ENCODE assay signal across 9 cellular contexts in the genomic region with DNA sequence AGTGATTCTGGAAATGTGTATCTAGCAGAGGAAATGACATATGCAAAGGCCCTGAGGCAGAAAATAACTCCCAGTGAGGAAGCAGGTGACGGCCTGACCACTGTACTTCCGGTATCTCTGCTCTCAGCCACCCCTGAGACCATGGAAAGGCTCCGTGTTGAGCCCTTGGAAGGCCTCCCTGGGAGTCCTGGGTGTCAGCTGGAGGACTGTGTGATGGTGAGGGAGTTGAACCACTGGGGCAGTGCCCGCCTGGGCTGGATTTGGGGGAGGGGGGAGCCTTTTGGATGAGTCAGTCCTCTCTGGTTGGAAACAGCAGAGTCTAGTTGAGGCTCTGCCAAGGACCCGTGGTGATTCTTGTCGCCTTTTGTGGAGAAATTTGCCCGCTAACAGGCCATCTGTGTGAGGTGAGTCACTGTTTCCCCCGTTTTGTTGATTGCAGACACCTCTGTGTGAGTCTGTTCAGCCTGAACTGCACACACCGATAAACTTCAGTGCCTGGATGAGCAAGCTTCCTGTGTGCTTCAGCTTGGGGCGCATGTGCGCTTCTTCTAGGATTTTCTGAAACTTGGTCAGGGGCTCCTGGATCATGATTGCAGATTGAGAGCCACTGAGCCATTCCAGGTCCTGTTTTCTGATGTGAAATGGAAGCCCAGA.
A peak's percentile ranks its signal among the peaks of the same experiment; 100 is the strongest.
DNase-seq lines count a peak whose midpoint lies in the region; FAIRE-seq and TF ChIP-seq lines count a peak whose summit lies in the region.
"Had no signal": no experiment of that assay in that cellular context is flagged by ENCODE, and none has a peak within 500 bp of the region (broad histone marks: within the 10 kb centered on the region; RNA-seq: fewer than 3 reads in every experiment).

No MANE protein-coding gene starts in this region.

- H3K4me3 Mint-ChIP-seq in HFFc6 (peak overlapping the region; percentile 29), neural crest cell (no peak overlapping the region)
- H3K4me3 Mint-ChIP-seq in activated CD4-positive, alpha-beta T cell treated with anti-CD3 and anti-CD28 coated beads, Interleukin-2, amount 10 ng/mL, durations not matched to agents 7 days and 5 days, result peak overlapping the region; percentile 84

- peak overlapping the region; percentile 37 for H3K27ac ChIP-seq in subcutaneous abdominal adipose tissue (ENCODE audit: low read depth, low read length)

- H3K27me3 ChIP-seq in subcutaneous abdominal adipose tissue (ENCODE audit: control insufficient read depth in 5 of 5, insufficient read depth in 4 of 5, low read length in 5 of 5), result no peaks in the 10 kb centered on the region

- TF ChIP-seq CTCF in HFFc6 (IDR thresholded peaks at IDR 0.05) (no peak), neural crest cell (conservative IDR thresholded peaks at IDR 0.05) (no peak)

- FAIRE-seq in GM12891 (lab: Jason Lieb, UNC), result no peak
- FAIRE-seq: islet of Langerhans had no signal

- POLR2A ChIA-PET in activated CD4-positive, alpha-beta T cell treated with anti-CD3 and anti-CD28 coated beads, Interleukin-2, amount 10 ng/mL, durations not matched to agents 7 days and 5 days (lab: Charles Lee), result interaction anchor here (1.4 kb wide), 1 partner anchor 99 kb away, joined by 3 read pairs; no protein-coding TSS in a partner anchor

- H3K36me3 ChIP-seq in subcutaneous abdominal adipose tissue (ENCODE audit: control insufficient read depth in 5 of 5, insufficient read depth in 5 of 5, low read length in 5 of 5), result no peaks in the 10 kb centered on the region

- CTCF ChIA-PET in activated CD4-positive, alpha-beta T cell treated with anti-CD3 and anti-CD28 coated beads, Interleukin-2, amount 10 ng/mL, durations not matched to agents 7 days and 5 days (lab: Charles Lee), result interaction anchor here (0.9 to 2.2 kb wide), 11 partner anchors 9 to 107 kb away, joined by 3 to 11 read pairs (median 4); partner anchors contain the start of gene GRK5

- H3K9me3 Mint-ChIP-seq in HFFc6 (no peaks in the 10 kb centered on the region), neural crest cell (no peaks in the 10 kb centered on the region)
- H3K9me3 Mint-ChIP-seq in activated CD4-positive, alpha-beta T cell treated with anti-CD3 and anti-CD28 coated beads, Interleukin-2, amount 10 ng/mL, durations not matched to agents 7 days and 5 days, result no peaks in the 10 kb centered on the region

- DNase-seq in GM12891 (ENCODE audit: insufficient read length, low spot score), result no peak
- DNase-seq in HFFc6, result peak; percentile 90
- DNase-seq in MV-4-11 (lab: John Stamatoyannopoulos, UW), result peak; percentile 86
- peak; percentile 87 for DNase-seq in activated CD4-positive, alpha-beta T cell treated with anti-CD3 and anti-CD28 coated beads, Interleukin-2, amount 10 ng/mL, durations not matched to agents 7 days and 5 days
- peak; percentile 83 for DNase-seq in effector CD4-positive, alpha-beta T cell
- no peak for DNase-seq in neural crest cell (ENCODE audit: low read depth, low spot score)
- no peak for DNase-seq in NCI-H1092 treated with DMSO at 0.1 percent for 48 hours (lab: John Stamatoyannopoulos, UW)

- TF ChIP-seq POLR2A in GM12891 (IDR thresholded peaks at IDR 0.05; ENCODE audit: low read depth, low read length), result peak; percentile 77

- peaks cover 3 to 55% (median 28%) of the 10 kb centered on the region in 5 donors for H3K4me1 ChIP-seq in subcutaneous abdominal adipose tissue (ENCODE audit: control insufficient read depth in 5 of 5, insufficient read depth in 5 of 5, low read length in 5 of 5)

- H3K27me3 Mint-ChIP-seq in HFFc6 (ENCODE audit: insufficient read depth), result peaks cover 1% of the 10 kb centered on the region; the same call in 1 of the 2 replicates
- peaks cover 14% of the 10 kb centered on the region for H3K27me3 Mint-ChIP-seq in activated CD4-positive, alpha-beta T cell treated with anti-CD3 and anti-CD28 coated beads, Interleukin-2, amount 10 ng/mL, durations not matched to agents 7 days and 5 days
- H3K27me3 Mint-ChIP-seq in neural crest cell (ENCODE audit: low read depth), result no peaks in the 10 kb centered on the region

- H3K9me3 ChIP-seq in subcutaneous abdominal adipose tissue (ENCODE audit: control insufficient read depth in 5 of 5, low read length in 5 of 5), result no peaks in the 10 kb centered on the region

- H3K4me3 ChIP-seq in subcutaneous abdominal adipose tissue (ENCODE audit: low read depth in 1 of 5, low read length in 5 of 5), result no peak overlapping the region

- no peak overlapping the region for H3K9ac ChIP-seq in subcutaneous abdominal adipose tissue (ENCODE audit: low read length in 5 of 5)

- peaks cover 33% of the 10 kb centered on the region for H3K4me1 Mint-ChIP-seq in HFFc6 (ENCODE audit: low read depth)
- H3K4me1 Mint-ChIP-seq in activated CD4-positive, alpha-beta T cell treated with anti-CD3 and anti-CD28 coated beads, Interleukin-2, amount 10 ng/mL, durations not matched to agents 7 days and 5 days, result peaks cover 73% of the 10 kb centered on the region
- H3K4me1 Mint-ChIP-seq in neural crest cell, result peaks cover 17% of the 10 kb centered on the region

- H3K36me3 Mint-ChIP-seq in HFFc6 (ENCODE audit: low read depth) (no peaks in the 10 kb centered on the region), neural crest cell (ENCODE audit: low read depth) (no peaks in the 10 kb centered on the region)
- peaks cover 3% of the 10 kb centered on the region for H3K36me3 Mint-ChIP-seq in activated CD4-positive, alpha-beta T cell treated with anti-CD3 and anti-CD28 coated beads, Interleukin-2, amount 10 ng/mL, durations not matched to agents 7 days and 5 days (ENCODE audit: low read depth)

- peak overlapping the region; percentile 83 for H3K27ac Mint-ChIP-seq in HFFc6
- peak overlapping the region; percentile 96 for H3K27ac Mint-ChIP-seq in activated CD4-positive, alpha-beta T cell treated with anti-CD3 and anti-CD28 coated beads, Interleukin-2, amount 10 ng/mL, durations not matched to agents 7 days and 5 days
- H3K27ac Mint-ChIP-seq in neural crest cell (ENCODE audit: unreplicated experiment), result peak overlapping the region; percentile 84

TF ChIP-seq in GM12891, 5 proteins besides CTCF, POLR2A, EP300 and RAD21:
- TF ChIP-seq POU2F2 (IDR thresholded peaks at IDR 0.05; ENCODE audit: low read depth, low read length), result peak; percentile 38; the same call in 1 of the 2 replicates
- TF ChIP-seq SPI1 (IDR thresholded peaks at IDR 0.05; ENCODE audit: low read depth, low read length), result peak; percentile 59; the same call in 1 of the 2 replicates
- peak; percentile 83 for TF ChIP-seq POLR2AphosphoS5 (IDR thresholded peaks at IDR 0.05; ENCODE audit: low read depth, low read length)
- TF ChIP-seq PAX5 (IDR thresholded peaks at IDR 0.05; ENCODE audit: insufficient read depth, low read length, severe bottlenecking), result no peak
- 0 out of 2 replicates have a peak, but pooled peaks have one; percentile 47 for TF ChIP-seq TAF1 (IDR thresholded peaks at IDR 0.05; ENCODE audit: low read depth, low read length)

Comparison
In these comparisons a context has a peak if more than half of its experiments do, and no peak if none do; other contexts are left out.
1. DNase-seq: peak in HFFc6 (single experiment), MV-4-11 (single experiment), activated CD4-positive, alpha-beta T cell treated with anti-CD3 and anti-CD28 coated beads, Interleukin-2, amount 10 ng/mL, durations not matched to agents 7 days and 5 days (single experiment) and effector CD4-positive, alpha-beta T cell (single experiment); none in GM12891 (single experiment), neural crest cell (single experiment) and NCI-H1092 treated with DMSO at 0.1 percent for 48 hours (single experiment).
2. Peak in every context shown above with its lines, with median percentiles within 50 percentile points of each other: H3K27ac Mint-ChIP-seq.